ENCODE assay signal across 17 cellular contexts in the genomic region with DNA sequence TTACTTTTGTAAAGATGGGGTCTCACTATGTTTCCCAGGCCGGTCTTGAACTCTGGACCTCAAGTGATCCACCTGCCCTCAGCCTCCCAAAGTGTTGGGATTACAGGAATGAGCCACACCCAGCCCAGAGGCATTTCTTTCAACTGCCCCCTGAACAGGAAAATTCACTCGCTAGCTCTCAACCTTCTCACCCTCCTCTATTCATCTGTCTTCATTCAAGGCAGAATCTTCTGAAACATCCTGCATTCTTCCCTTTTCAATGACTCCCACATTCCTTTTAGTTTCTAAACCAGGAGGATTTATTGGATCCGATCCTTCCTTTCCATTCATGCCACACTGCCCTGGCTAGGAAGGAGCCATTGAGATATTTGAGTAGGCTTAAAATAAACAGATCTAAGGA. TPM values are rescaled to one million over a fixed set of nuclear protein-coding genes. Genes with fewer than 3 reads are reported as not detected.
DNase-seq lines count a peak whose midpoint lies in the region; ATAC-seq lines count a peak whose summit lies in the region.
"Had no signal": no experiment of that assay in that cellular context is flagged by ENCODE, and none has a peak within 500 bp of the region (broad histone marks: within the 10 kb centered on the region; RNA-seq: fewer than 3 reads in every experiment).

No MANE protein-coding gene starts in this region.

- H2AK5ac ChIP-seq in neuronal stem cell (ENCODE audit: low read depth, low read length), result no peak overlapping the region

- H3K9me3 ChIP-seq in HAP-1, result no peaks in the 10 kb centered on the region
- peaks cover 0 to 3% of the 10 kb centered on the region in 2 donors for H3K9me3 ChIP-seq in neuronal stem cell (replicated peaks in 1 of 2; ENCODE audit: control insufficient read depth in 2 of 2, insufficient read depth in 1 of 2, low read depth in 1 of 2, low read length in 2 of 2)
- H3K9me3 ChIP-seq: Caco-2 had no signal

- H3K36me3 ChIP-seq in HAP-1 (replicated peaks) (no peaks in the 10 kb centered on the region), neuronal stem cell (replicated peaks in 1 of 2; ENCODE audit: control insufficient read depth in 2 of 2, insufficient read depth in 2 of 2, low read length in 2 of 2) (no peaks in the 10 kb centered on the region)

- no peak for ATAC-seq in HG03378 (IDR thresholded peaks at IDR 0.05; ENCODE audit: unreplicated experiment)
- no peak for ATAC-seq in HG03139 (IDR thresholded peaks at IDR 0.05; ENCODE audit: unreplicated experiment)
- ATAC-seq: CD8-positive, alpha-beta T cell; GM12878; HCT116 had no signal

- H3K14ac ChIP-seq in neuronal stem cell (ENCODE audit: low read length), result no peak overlapping the region

- no peaks in the 10 kb centered on the region for H3K79me1 ChIP-seq in neuronal stem cell (ENCODE audit: low read depth, low read length)

- peaks cover 5% of the 10 kb centered on the region; the same call in 1 of the 2 replicates for H3K4me1 ChIP-seq in HAP-1
- peaks cover 0 to 6% of the 10 kb centered on the region in 2 donors for H3K4me1 ChIP-seq in neuronal stem cell (ENCODE audit: control insufficient read depth in 2 of 2, insufficient read depth in 1 of 2, low read depth in 1 of 2, low read length in 2 of 2)
- H3K4me1 ChIP-seq: Caco-2 had no signal

- no peak overlapping the region for H3K4ac ChIP-seq in neuronal stem cell (ENCODE audit: low read length)

- peak; percentile 50 to 78 for DNase-seq in HAP-1 (ENCODE audit: low spot score in 2 of 2)
- peak; percentile 39 for DNase-seq in left kidney (ENCODE audit: low read depth, low spot score)
- DNase-seq in neuronal stem cell (ENCODE audit: low spot score), result peak; percentile 50
- DNase-seq in stimulated activated naive CD4-positive, alpha-beta T cell (lab: John Stamatoyannopoulos, UW), result no peak
- DNase-seq: Caco-2; CD4-positive, CD25-positive, alpha-beta regulatory T cell; CD8-positive, alpha-beta T cell; DMS153; DND-41; GDM1; GM23248; H7 had no signal

- no peak overlapping the region for H2AFZ ChIP-seq in neuronal stem cell (ENCODE audit: low read length)
- H2AFZ ChIP-seq: GM23248 had no signal

- H3K4me3 ChIP-seq in HAP-1 (no peak overlapping the region), neuronal stem cell (ENCODE audit: low read length in 2 of 2) (no peak overlapping the region)
- H3K4me3 ChIP-seq: GM12878, GM23248 had no signal

- H3K27me3 ChIP-seq in HAP-1 (ENCODE audit: low read depth), result peaks cover 7% of the 10 kb centered on the region
- no peaks in the 10 kb centered on the region for H3K27me3 ChIP-seq in neuronal stem cell (ENCODE audit: control insufficient read depth in 3 of 3, insufficient read depth in 3 of 3, low read depth in 1 of 3, low read length in 3 of 3)

- no peak overlapping the region for H3K9ac ChIP-seq in neuronal stem cell (ENCODE audit: low read depth, low read length, poor library complexity)
- H3K9ac ChIP-seq: GM23248 had no signal

- H4K91ac ChIP-seq in neuronal stem cell (ENCODE audit: low read depth, low read length, poor library complexity), result no peak overlapping the region

- no peak overlapping the region for H2BK120ac ChIP-seq in neuronal stem cell (ENCODE audit: low read depth, low read length)

- H3K4me2 ChIP-seq in neuronal stem cell (ENCODE audit: insufficient read depth, low read length, poor library complexity, severe bottlenecking), result no peak overlapping the region

- no peak overlapping the region for H3K18ac ChIP-seq in neuronal stem cell (ENCODE audit: low read length)

- in situ Hi-C loops in HAP-1 (cut with MboI; ENCODE audit: low sequenced_read_pairs), result no loop called here

- no peak overlapping the region for H4K8ac ChIP-seq in neuronal stem cell (ENCODE audit: low read depth, low read length)

- WGBS in neuronal stem cell (ENCODE audit: extremely low coverage in 2 of 2, insufficient read length in 2 of 2, insufficient replicate concordance in 1 of 2), 2 donors, result no CpG with 5 or more reads among the region's 3 CpGs

- H2BK5ac ChIP-seq in neuronal stem cell (ENCODE audit: low read length), result no peak overlapping the region

- H2BK12ac ChIP-seq in neuronal stem cell (ENCODE audit: low read length), result no peak overlapping the region

- H2BK15ac ChIP-seq in neuronal stem cell (ENCODE audit: low read length), result no peak overlapping the region

- no peak overlapping the region for H3K23ac ChIP-seq in neuronal stem cell (ENCODE audit: low read depth, low read length, poor library complexity)

- H3K27ac ChIP-seq in neuronal stem cell (replicated peaks; ENCODE audit: low read length), result peak overlapping the region; percentile 84
- H3K27ac ChIP-seq: C4-2B, GM23248 had no signal

RNA-seq across cellular contexts. Expression of a gene that starts 52.9 kb away (rescaled TPM):
- polyA plus RNA-seq in neuronal stem cell (2013, experiment 1 of 2), result 6.5 TPM
- polyA plus RNA-seq in neuronal stem cell (2013, experiment 2 of 2), result 7.3 TPM

RNA-seq across cellular contexts. Expression of a gene that starts 53.3 kb away (rescaled TPM):
- 23.7 TPM for polyA plus RNA-seq in neuronal stem cell (2013, experiment 1 of 2)
- 23.5 TPM for polyA plus RNA-seq in neuronal stem cell (2013, experiment 2 of 2)

Comparison
In these comparisons a context has a peak if more than half of its experiments do, and no peak if none do; other contexts are left out.
1. DNase-seq: peak in HAP-1 (2 of 2), left kidney (single experiment) and neuronal stem cell (single experiment); none in stimulated activated naive CD4-positive, alpha-beta T cell (0 of 6).